In the genomic region with DNA sequence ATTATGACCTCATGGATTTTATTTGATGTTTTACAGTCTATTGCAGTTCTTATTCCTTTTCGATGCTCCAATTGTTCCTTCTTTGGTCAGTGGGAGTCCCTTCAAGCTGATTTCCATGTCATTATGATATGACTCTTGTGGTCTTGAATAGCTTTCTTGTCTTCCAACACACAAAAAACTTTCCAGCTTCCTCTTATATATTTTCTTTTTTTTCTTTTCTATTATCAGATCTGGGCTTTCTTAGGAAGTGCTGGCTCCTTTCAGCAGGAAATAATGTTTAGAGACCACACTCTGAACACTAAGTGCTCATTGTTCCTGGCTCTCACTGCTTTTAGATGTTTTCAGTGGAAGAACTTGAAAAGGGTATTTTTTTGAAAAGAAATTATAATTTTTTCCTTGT, we compare ENCODE assay signal across 31 cellular contexts. TPM values are rescaled to one million over a fixed set of nuclear protein-coding genes. Genes with fewer than 3 reads are reported as not detected.
"Had no signal": no experiment of that assay in that cellular context is flagged by ENCODE, and none has a peak within 500 bp of the region (broad histone marks: within the 10 kb centered on the region; RNA-seq: fewer than 3 reads in every experiment).

No MANE protein-coding gene starts in this region.

- DNase-seq: dorsolateral prefrontal cortex; effector CD4-positive, alpha-beta T cell; foreskin keratinocyte; head of caudate nucleus; left ventricle myocardium superior; midbrain; naive thymus-derived CD4-positive, alpha-beta T cell; nephron progenitor cell; nucleus accumbens; retina; stimulated activated CD4-positive, alpha-beta T cell treated with anti-CD3 and anti-CD28 coated beads, Interleukin-12 subunit alpha, Interleukin-12 subunit beta, amount 100 ng/mL, for 4 hours; stimulated activated CD4-positive, alpha-beta T cell treated with anti-CD3 and anti-CD28 coated beads, Interleukin-1b, Interleukin-23, amount 100 ng/mL, for 48 hours; stimulated activated CD4-positive, alpha-beta T cell treated with anti-CD3 and anti-CD28 coated beads, Interleukin-4, amount 100 ng/mL, for 1 hour; stimulated activated CD8-positive, alpha-beta memory T cell treated with anti-CD3 and anti-CD28 coated beads, Interleukin-4, amount 100 ng/mL, for 48 hours; stimulated activated naive CD4-positive, alpha-beta T cell; stimulated activated naive CD8-positive, alpha-beta T cell treated with anti-CD3 and anti-CD28 coated beads, Interleukin-15, amount 100 ng/mL, for 72 hours; thyroid gland; trophoblast cell had no signal

- H3K4me1 ChIP-seq: foreskin keratinocyte, prostate gland, suprapubic skin, vagina had no signal

- H3K36me3 ChIP-seq: prostate gland, suprapubic skin, thyroid gland, vagina had no signal

- H3K4me3 ChIP-seq: dorsolateral prefrontal cortex, lung, prostate gland, smooth muscle cell, suprapubic skin, thyroid gland, vagina had no signal

- FAIRE-seq: colon, keratinocyte had no signal

- H3K27me3 ChIP-seq: thyroid gland, vagina had no signal

- H3K27ac ChIP-seq: dorsolateral prefrontal cortex, epithelial cell of prostate, foreskin keratinocyte, prostate gland, suprapubic skin, thyroid gland, vagina had no signal

- H3K9me3 ChIP-seq: prostate gland, suprapubic skin, thyroid gland, vagina had no signal

- ATAC-seq: esophagus mucosa; foreskin keratinocyte; left ventricle myocardium superior; naive thymus-derived CD4-positive, alpha-beta T cell; sciatic nerve; stimulated activated naive CD8-positive, alpha-beta T cell treated with anti-CD3 and anti-CD28 coated beads, Interleukin-15, amount 100 ng/mL, for 72 hours had no signal

RNA-seq across cellular contexts. Expression of a gene that starts 3.1 kb away (rescaled TPM):
- total RNA-seq: cerebellum; dorsolateral prefrontal cortex; esophagus mucosa; foreskin keratinocyte; left ventricle myocardium superior; lung; naive thymus-derived CD4-positive, alpha-beta T cell; osteocyte; sciatic nerve; smooth muscle cell; suprapubic skin; thyroid gland; ureter; vagina had no signal

RNA-seq across cellular contexts. Expression of a gene that starts 39.1 kb away (rescaled TPM):
- total RNA-seq: cerebellum, esophagus mucosa, foreskin keratinocyte, left ventricle myocardium superior, lung, osteocyte, prostate gland, sciatic nerve, smooth muscle cell, suprapubic skin, thyroid gland, ureter, vagina had no signal
